Comparison of ENCODE assay signal across 1 cellular context in genomic region chr6:34030831-34031566, GRCh38.
TF ChIP-seq lines count a peak whose summit lies in the region.

No MANE protein-coding gene starts in this region.

TF ChIP-seq in HepG2, 621 proteins besides CTCF, POLR2A, EP300 and RAD21 (continued from another document):
- TF ChIP-seq MNT (IDR thresholded peaks at IDR 0.05) = peak; percentile 61
